ENCODE assay signal across 14 cellular contexts in the genomic region with DNA sequence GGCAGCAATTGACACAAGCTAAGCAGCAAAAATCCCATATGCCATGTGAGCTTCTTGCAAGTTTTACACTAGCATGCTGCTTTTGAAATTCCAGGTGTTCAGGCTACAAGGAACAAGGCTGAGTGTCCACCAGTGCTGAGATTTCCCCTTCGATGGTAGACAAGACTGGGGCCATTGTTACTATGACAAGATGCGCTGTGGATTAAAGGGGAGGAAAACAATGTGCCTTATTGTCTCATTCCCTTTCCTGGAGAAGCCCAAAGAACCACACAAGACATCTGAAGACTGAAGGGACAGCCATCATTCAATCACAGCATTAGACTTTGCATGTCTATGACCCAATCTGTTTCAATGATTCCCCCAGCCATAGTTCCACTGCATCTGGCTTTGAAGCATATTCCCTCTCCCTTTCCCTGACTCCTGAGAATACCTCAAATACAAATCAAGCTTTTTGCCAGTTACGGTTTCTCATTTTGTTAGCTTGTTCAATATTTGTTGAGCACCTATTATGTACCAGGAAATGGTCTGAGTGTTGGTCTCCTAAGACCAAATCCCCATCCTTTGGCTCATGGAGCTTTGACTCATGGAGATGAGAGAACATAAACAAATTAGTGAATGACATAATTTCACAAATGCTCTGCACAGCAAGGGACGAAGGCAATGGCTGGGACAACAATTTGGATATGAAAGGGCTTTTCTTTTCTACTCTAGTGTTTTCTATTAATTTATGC. TPM values are rescaled to one million over a fixed set of nuclear protein-coding genes. Genes with fewer than 3 reads are reported as not detected.
A peak's percentile ranks its signal among the peaks of the same experiment; 100 is the strongest.
DNase-seq lines count a peak whose midpoint lies in the region; ATAC-seq, FAIRE-seq and TF ChIP-seq lines count a peak whose summit lies in the region.
"Had no signal": no experiment of that assay in that cellular context is flagged by ENCODE, and none has a peak within 500 bp of the region (broad histone marks: within the 10 kb centered on the region; RNA-seq: fewer than 3 reads in every experiment).

No MANE protein-coding gene starts in this region.

- ATAC-seq in GM19328 (IDR thresholded peaks at IDR 0.05; ENCODE audit: unreplicated experiment), result no peak
- ATAC-seq: PC-3 had no signal

- H3K27me3 ChIP-seq in bronchial epithelial cell (ENCODE audit: control insufficient read depth, insufficient read depth, low read length), result no peaks in the 10 kb centered on the region
- H3K27me3 ChIP-seq: SJCRH30 had no signal

- intact Hi-C loops in cardiac septum (cut with DNase I), result no loop called here

- no peak for TF ChIP-seq CTCF in bronchial epithelial cell (IDR thresholded peaks at IDR 0.05; ENCODE audit: insufficient read depth, low read length, severe bottlenecking)

- DNase-seq in NCI-H82 (lab: John Stamatoyannopoulos, UW) (peak; percentile 38), NCI-H82 treated with DMSO at 0.1 percent for 48 hours (lab: John Stamatoyannopoulos, UW; ENCODE audit: unreplicated experiment) (no peak), NCI-H2081 (lab: John Stamatoyannopoulos, UW) (peak; percentile 40 to 80), bronchial epithelial cell (ENCODE audit: low read depth) (no peak), NCI-H1436 (lab: John Stamatoyannopoulos, UW) (no peak), cardiac septum (ENCODE audit: low spot score) (no peak)
- DNase-seq: EL, PC-3, T-helper 2 cell had no signal

- H3K36me3 ChIP-seq in bronchial epithelial cell (ENCODE audit: control insufficient read depth, insufficient read depth, low read length), result no peaks in the 10 kb centered on the region
- H3K36me3 ChIP-seq: SJCRH30 had no signal

- FAIRE-seq in bronchial epithelial cell (lab: Jason Lieb, UNC), result peak; percentile 13
- FAIRE-seq: H1 had no signal

- H3K4me3 ChIP-seq in bronchial epithelial cell (ENCODE audit: low read depth, low read length), result no peak overlapping the region
- H3K4me3 ChIP-seq: SJCRH30 had no signal

RNA-seq across cellular contexts. Expression of a gene that starts 23.4 kb away (rescaled TPM):
- total RNA-seq in bronchial epithelial cell, result not detected in 2 replicates
- total RNA-seq in cardiac septum, result not detected
- total RNA-seq: A673, H1, MCF 10A, PC-3, SJCRH30 had no signal

Comparison
In these comparisons a context has a peak if more than half of its experiments do, and no peak if none do; other contexts are left out.
1. DNase-seq: peak in NCI-H82 (single experiment) and NCI-H2081 (2 of 2); none in NCI-H82 treated with DMSO at 0.1 percent for 48 hours (single experiment), bronchial epithelial cell (single experiment), NCI-H1436 (single experiment) and cardiac septum (single experiment).